Comparison of ENCODE assay signal across 23 cellular contexts in genomic region chr3:58833501-58833900, GRCh38.
DNase-seq lines count a peak whose midpoint lies in the region; ATAC-seq, FAIRE-seq and TF ChIP-seq lines count a peak whose summit lies in the region.
"Had no signal": no experiment of that assay in that cellular context is flagged by ENCODE, and none has a peak within 500 bp of the region (broad histone marks: within the 10 kb centered on the region; RNA-seq: fewer than 3 reads in every experiment).

No MANE protein-coding gene starts in this region.

- no peak for DNase-seq in GM18507 (ENCODE audit: extremely low spot score, insufficient read length, low read depth)
- peak; percentile 6 for DNase-seq in MV-4-11 (lab: John Stamatoyannopoulos, UW)
- peak; percentile 72 for DNase-seq in fibroblast of gingiva (ENCODE audit: low read depth)
- no peak for DNase-seq in stimulated activated naive B cell treated with anti-CD40 and anti-IgM and Interleukin-4, amounts not matched to agents 10 μg/mL and 1 μg/mL and 100 μg/mL, for 72 hours
- DNase-seq in kidney: no peak
- DNase-seq in COR-L47 (lab: John Stamatoyannopoulos, UW): no peak
- DNase-seq: C1 segment of cervical spinal cord; CD4-positive, alpha-beta memory T cell; DMS79 treated with DMSO at 0.1 percent for 48 hours; H7; NCI-H1092 treated with DMSO at 0.1 percent for 48 hours; NCI-H1436; NCI-H187 treated with DMSO at 0.1 percent for 48 hours; NCI-H446 treated with DMSO at 0.1 percent for 48 hours; NCI-H526; PC-9; Right ventricle myocardium superior; T-helper 1 cell had no signal

- no peaks in the 10 kb centered on the region for H3K4me1 Mint-ChIP-seq in stimulated activated naive B cell treated with anti-CD40 and anti-IgM and Interleukin-4, amounts not matched to agents 10 μg/mL and 1 μg/mL and 100 μg/mL, for 72 hours
- H3K4me1 Mint-ChIP-seq: CD4-positive, alpha-beta memory T cell; IgD-negative memory B cell had no signal

- no peaks in the 10 kb centered on the region for H3K36me3 ChIP-seq in kidney (ENCODE audit: control insufficient read depth in 1 of 2, insufficient read depth in 2 of 2, low read length in 2 of 2)
- H3K36me3 ChIP-seq: SJSA1 had no signal

- no peak overlapping the region for H3K27ac ChIP-seq in kidney (ENCODE audit: low read depth in 2 of 2, low read length in 2 of 2)
- H3K27ac ChIP-seq: A549, KMS-11, PC-9, SJSA1 had no signal

- no peak overlapping the region for H3K9ac ChIP-seq in kidney (ENCODE audit: low read length in 2 of 2)
- H3K9ac ChIP-seq: KMS-11 had no signal

- no peak overlapping the region for H3K4me3 Mint-ChIP-seq in stimulated activated naive B cell treated with anti-CD40 and anti-IgM and Interleukin-4, amounts not matched to agents 10 μg/mL and 1 μg/mL and 100 μg/mL, for 72 hours
- H3K4me3 Mint-ChIP-seq: CD4-positive, alpha-beta memory T cell; IgD-negative memory B cell had no signal

- TF ChIP-seq CTCF in kidney (IDR thresholded peaks at IDR 0.05; ENCODE audit: borderline replicate concordance, extremely low read depth, insufficient read depth): no peak

- FAIRE-seq in GM18507 (lab: Jason Lieb, UNC): peak; percentile 38
- no peak for FAIRE-seq in kidney (lab: Jason Lieb, UNC)
- FAIRE-seq: A549 had no signal

- peak overlapping the region; percentile 76 for H3K27ac Mint-ChIP-seq in stimulated activated naive B cell treated with anti-CD40 and anti-IgM and Interleukin-4, amounts not matched to agents 10 μg/mL and 1 μg/mL and 100 μg/mL, for 72 hours
- H3K27ac Mint-ChIP-seq: CD4-positive, alpha-beta memory T cell; IgD-negative memory B cell had no signal

- no peak for ATAC-seq in stimulated activated naive B cell treated with anti-CD40 and anti-IgM and Interleukin-4, amounts not matched to agents 10 μg/mL and 1 μg/mL and 100 μg/mL, for 72 hours (replicated peaks)
- ATAC-seq in HG03378 (IDR thresholded peaks at IDR 0.05; ENCODE audit: unreplicated experiment): no peak
- ATAC-seq: A549 had no signal

- no peaks in the 10 kb centered on the region for H3K36me3 Mint-ChIP-seq in stimulated activated naive B cell treated with anti-CD40 and anti-IgM and Interleukin-4, amounts not matched to agents 10 μg/mL and 1 μg/mL and 100 μg/mL, for 72 hours
- H3K36me3 Mint-ChIP-seq: CD4-positive, alpha-beta memory T cell; IgD-negative memory B cell had no signal

- H3K9me3 Mint-ChIP-seq in stimulated activated naive B cell treated with anti-CD40 and anti-IgM and Interleukin-4, amounts not matched to agents 10 μg/mL and 1 μg/mL and 100 μg/mL, for 72 hours: no peaks in the 10 kb centered on the region
- H3K9me3 Mint-ChIP-seq: IgD-negative memory B cell had no signal

- no peak overlapping the region for H3K4me3 ChIP-seq in kidney (ENCODE audit: low read length in 2 of 2)
- H3K4me3 ChIP-seq: A549, PC-9, SJSA1 had no signal

- no peaks in the 10 kb centered on the region for H3K27me3 Mint-ChIP-seq in stimulated activated naive B cell treated with anti-CD40 and anti-IgM and Interleukin-4, amounts not matched to agents 10 μg/mL and 1 μg/mL and 100 μg/mL, for 72 hours
- H3K27me3 Mint-ChIP-seq: IgD-negative memory B cell had no signal

- intact Hi-C loops in kidney (cut with DNase I): no loop called here

- H3K9me3 ChIP-seq in kidney (ENCODE audit: control insufficient read depth in 1 of 2, low read length in 2 of 2): no peaks in the 10 kb centered on the region
- H3K9me3 ChIP-seq: A549, SJSA1 had no signal

- no peaks in the 10 kb centered on the region for H3K4me1 ChIP-seq in kidney (ENCODE audit: control insufficient read depth in 1 of 2, insufficient read depth in 1 of 2, low read depth in 1 of 2, low read length in 2 of 2)
- H3K4me1 ChIP-seq: A549, SJSA1 had no signal

Comparison
In these comparisons a context has a peak if more than half of its experiments do, and no peak if none do; other contexts are left out.
1. DNase-seq: peak in MV-4-11 (single experiment) and fibroblast of gingiva (single experiment); none in GM18507 (single experiment), stimulated activated naive B cell treated with anti-CD40 and anti-IgM and Interleukin-4, amounts not matched to agents 10 μg/mL and 1 μg/mL and 100 μg/mL, for 72 hours (single experiment), kidney (single experiment) and COR-L47 (single experiment).